In the genomic region with DNA sequence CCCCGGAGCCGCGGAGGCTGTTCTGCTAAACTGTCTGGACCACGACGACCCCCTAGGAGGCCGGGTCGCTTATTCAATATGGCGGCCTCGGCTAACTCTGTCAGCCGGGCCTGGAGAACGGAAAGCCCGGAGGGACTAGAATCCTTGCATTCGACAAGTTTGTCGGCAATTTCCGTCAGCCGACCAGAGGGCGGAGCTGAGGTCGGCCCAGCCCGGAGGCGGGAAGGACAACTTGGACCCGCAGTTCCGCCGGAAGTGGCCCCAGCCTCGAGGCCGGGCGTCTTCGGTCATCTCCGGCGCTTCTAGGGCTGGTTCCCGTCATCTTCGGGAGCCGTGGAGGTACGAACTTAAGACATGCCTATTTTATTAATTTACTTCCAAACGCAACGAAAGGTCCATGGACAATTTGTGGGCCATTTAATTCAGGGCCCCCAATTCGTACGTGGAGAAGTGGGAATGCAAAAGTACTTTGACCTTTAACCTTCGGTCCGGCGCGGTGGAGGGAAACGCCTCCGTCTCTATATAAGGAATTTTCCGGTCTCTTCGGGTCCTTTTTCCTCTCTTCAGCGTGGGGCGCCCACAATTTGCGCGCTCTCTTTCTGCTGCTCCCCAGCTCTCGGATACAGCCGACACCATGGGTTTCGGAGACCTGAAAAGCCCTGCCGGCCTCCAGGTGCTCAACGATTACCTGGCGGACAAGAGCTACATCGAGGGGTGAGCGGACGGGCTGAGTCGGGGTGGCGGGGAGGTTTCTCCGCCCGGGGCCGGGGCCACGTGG, we compare ENCODE assay signal across 8 cellular contexts. TPM values are rescaled to one million over a fixed set of nuclear protein-coding genes. Genes with fewer than 3 reads are reported as not detected.
A peak's percentile ranks its signal among the peaks of the same experiment; 100 is the strongest.
DNase-seq lines count a peak whose midpoint lies in the region; ATAC-seq, FAIRE-seq and TF ChIP-seq lines count a peak whose summit lies in the region.

Gene EEF1B2, plus strand, starts transcription at position 550 of the 778 bp plus-strand sequence. Its CDS starts 85 bp downstream, at position 635.
Gene NDUFS1, minus strand, starts transcription at position 99 of the 778 bp plus-strand sequence. CDS start 5,766 bp downstream, outside the sequence.

- H3K4me3 Mint-ChIP-seq in WTC11, result peak within 1 kb of the TSS; percentile 98

- CTCF ChIA-PET in AG04450 (lab: Charles Lee) (interaction anchor here (0.6 to 1.6 kb wide), 2 partner anchors 7 to 389 kb away, joined by 3 read pairs; no protein-coding TSS in a partner anchor), WTC11 (lab: Charles Lee) (interaction anchor here (0.5 to 1.9 kb wide), 4 partner anchors 115 to 233 kb away, joined by 3 to 6 read pairs (median 4); partner anchors contain the start of gene ZDBF2)

- H3K4me1 Mint-ChIP-seq in WTC11, result peaks cover 38% of the 10 kb centered on the region

- H3K27me3 Mint-ChIP-seq in WTC11 (ENCODE audit: low read depth), result no peaks in the 10 kb centered on the region

- WGBS in small intestine, 3 donors, result 0 to 1% (median 1%) methylated on average over 64 of the region's 64 CpGs

- no peaks in the 10 kb centered on the region for H3K27me3 ChIP-seq in AG04450 (ENCODE audit: control insufficient read depth, insufficient read depth, low read length)
- H3K27me3 ChIP-seq in small intestine (ENCODE audit: control insufficient read depth in 2 of 2, insufficient read depth in 2 of 2, low read length in 2 of 2), result no peaks in the 10 kb centered on the region

- FAIRE-seq in small intestine (lab: Jason Lieb, UNC), result no peak

- peaks cover 2 to 3% of the 10 kb centered on the region in 2 donors for H3K36me3 ChIP-seq in small intestine (ENCODE audit: control insufficient read depth in 2 of 2, insufficient read depth in 2 of 2, low read length in 2 of 2)

- peaks cover 41% of the 10 kb centered on the region for H3K36me3 Mint-ChIP-seq in WTC11

- peak; percentile 91 for ATAC-seq in GM18909 (IDR thresholded peaks at IDR 0.05; ENCODE audit: poor library complexity, unreplicated experiment)
- ATAC-seq in HG03175 (IDR thresholded peaks at IDR 0.05; ENCODE audit: unreplicated experiment), result peak; percentile 93
- peak; percentile 94 for ATAC-seq in WTC11

- peak; percentile 95 for DNase-seq in AG04450 (ENCODE audit: low read depth, low spot score)
- DNase-seq in NCI-H226, result peak; percentile 89
- DNase-seq in WTC11 (ENCODE audit: low spot score), result peak; percentile 98
- peak; percentile 98 to 99 for DNase-seq in cardiac fibroblast (ENCODE audit: low read depth in 2 of 2)
- peak; percentile 96 for DNase-seq in iPS-NIHi11 (ENCODE audit: low spot score)
- peak; percentile 99 for DNase-seq in small intestine

- no peaks in the 10 kb centered on the region for H3K9me3 ChIP-seq in AG04450 (ENCODE audit: control insufficient read depth, insufficient read depth, low read length)
- H3K9me3 ChIP-seq in small intestine (ENCODE audit: control insufficient read depth, low read depth), result no peaks in the 10 kb centered on the region

- peaks cover 3 to 19% of the 10 kb centered on the region in 2 donors for H3K4me1 ChIP-seq in small intestine (ENCODE audit: control insufficient read depth in 2 of 2, insufficient read depth in 1 of 2, low read depth in 1 of 2, low read length in 1 of 2)

- H3K27ac ChIP-seq in AG04450 (ENCODE audit: low read depth, low read length), result peak within 1 kb of the TSS; percentile 93
- H3K27ac ChIP-seq in small intestine (ENCODE audit: low read depth in 1 of 2, low read length in 1 of 2), result peak within 1 kb of the TSS; percentile 58 to 94

- peak within 1 kb of the TSS; percentile 94 for H3K4me3 ChIP-seq in AG04450 (ENCODE audit: low read depth, low read length)
- H3K4me3 ChIP-seq in cardiac fibroblast (replicated peaks in 1 of 2; ENCODE audit: low read depth in 2 of 2, low read length in 2 of 2), result peak within 1 kb of the TSS; percentile 74 to 93
- peak within 1 kb of the TSS; percentile 78 to 95 for H3K4me3 ChIP-seq in small intestine (ENCODE audit: low read depth in 1 of 2, low read length in 2 of 2)

- POLR2A ChIA-PET in AG04450 (lab: Yijun Ruan, JAX), result interaction anchor here (0.5 to 1.5 kb wide), 8 partner anchors 20 to 1630 kb away, joined by 3 to 5 read pairs (median 4); partner anchors contain the start of genes INO80D and ZDBF2
- POLR2A ChIA-PET in WTC11 (lab: Charles Lee), result interaction anchor here (0.5 to 1.0 kb wide), 6 partner anchors 61 to 116 kb away, joined by 3 to 4 read pairs (median 3); no protein-coding TSS in a partner anchor

- TF ChIP-seq CTCF in AG04450 (IDR thresholded peaks at IDR 0.05; ENCODE audit: low read depth, low read length), result no peak
- no peak for TF ChIP-seq CTCF in WTC11 (IDR thresholded peaks at IDR 0.05)
- TF ChIP-seq CTCF in cardiac fibroblast (IDR thresholded peaks at IDR 0.05; ENCODE audit: low read depth, low read length), result no peak

- peak within 1 kb of the TSS; percentile 98 for H3K27ac Mint-ChIP-seq in WTC11

- H3K9me3 Mint-ChIP-seq in WTC11, result no peaks in the 10 kb centered on the region

TF ChIP-seq in WTC11, 78 proteins besides CTCF, POLR2A, EP300 and RAD21 (continues in another document):
- TF ChIP-seq NFE2L1 (CRISPR knock-in tag; IDR thresholded peaks at IDR 0.05), result no peak
- peak; percentile 87 for TF ChIP-seq GABPB1 (CRISPR knock-in tag; IDR thresholded peaks at IDR 0.05)
- no peak for TF ChIP-seq NR3C1 (CRISPR knock-in tag; conservative IDR thresholded peaks at IDR 0.05; ENCODE audit: low read depth)
- TF ChIP-seq, protein P1, sequence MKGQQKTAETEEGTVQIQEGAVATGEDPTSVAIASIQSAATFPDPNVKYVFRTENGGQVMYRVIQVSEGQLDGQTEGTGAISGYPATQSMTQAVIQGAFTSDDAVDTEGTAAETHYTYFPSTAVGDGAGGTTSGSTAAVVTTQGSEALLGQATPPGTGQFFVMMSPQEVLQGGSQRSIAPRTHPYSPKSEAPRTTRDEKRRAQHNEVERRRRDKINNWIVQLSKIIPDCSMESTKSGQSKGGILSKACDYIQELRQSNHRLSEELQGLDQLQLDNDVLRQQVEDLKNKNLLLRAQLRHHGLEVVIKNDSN (CRISPR knock-in tag; IDR thresholded peaks at IDR 0.05), result peak; percentile 54
- TF ChIP-seq, protein P2, sequence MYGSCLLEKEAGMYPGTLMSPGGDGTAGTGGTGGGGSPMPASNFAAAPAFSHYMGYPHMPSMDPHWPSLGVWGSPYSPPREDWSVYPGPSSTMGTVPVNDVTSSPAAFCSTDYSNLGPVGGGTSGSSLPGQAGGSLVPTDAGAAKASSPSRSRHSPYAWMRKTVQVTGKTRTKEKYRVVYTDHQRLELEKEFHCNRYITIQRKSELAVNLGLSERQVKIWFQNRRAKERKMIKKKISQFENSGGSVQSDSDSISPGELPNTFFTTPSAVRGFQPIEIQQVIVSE (CRISPR knock-in tag; IDR thresholded peaks at IDR 0.05; ENCODE audit: borderline replicate concordance), result no peak
- peak; percentile 67; the same call in 1 of the 2 replicates for TF ChIP-seq MAX (CRISPR knock-in tag; IDR thresholded peaks at IDR 0.05)
- TF ChIP-seq CREM (CRISPR knock-in tag; IDR thresholded peaks at IDR 0.05), result peak; percentile 51; the same call in 1 of the 2 replicates
- TF ChIP-seq TP53 (CRISPR knock-in tag; IDR thresholded peaks at IDR 0.05), result no peak
- no peak for TF ChIP-seq NR1H2 (CRISPR knock-in tag; IDR thresholded peaks at IDR 0.05)
- TF ChIP-seq ERG (CRISPR knock-in tag; IDR thresholded peaks at IDR 0.05), result no peak
- peak; percentile 44; the same call in 1 of the 2 replicates for TF ChIP-seq TEAD1 (CRISPR knock-in tag; IDR thresholded peaks at IDR 0.05)
- no peak for TF ChIP-seq E2F1 (CRISPR knock-in tag; IDR thresholded peaks at IDR 0.05)
- TF ChIP-seq PREB (CRISPR knock-in tag; IDR thresholded peaks at IDR 0.05; ENCODE audit: borderline replicate concordance), result no peak; the same call in 1 of the 2 replicates
- TF ChIP-seq FOXK1 (CRISPR knock-in tag; IDR thresholded peaks at IDR 0.05), result peak; percentile 79
- TF ChIP-seq NR2C2 (CRISPR knock-in tag; IDR thresholded peaks at IDR 0.05), result peak; percentile 82

RNA-seq across cellular contexts. Expression of gene EEF1B2, which starts in this region (rescaled TPM):
- polyA plus RNA-seq in AG04450 (2011; rRNA removed), result 891 and 1,211 TPM in 2 replicates
- 357 and 518 TPM in 2 replicates for polyA minus RNA-seq in AG04450 (2011; rRNA and poly(A)+ RNA removed)
- 596 to 611 TPM (median 603 TPM) in 3 replicates for total RNA-seq in WTC11 (2021)
- 1,000 to 10,000 TPM in 2 of 3 donors, 100 to 1,000 TPM in 1; 838 to 1,497 (median 1,356) TPM for polyA plus RNA-seq in small intestine

RNA-seq across cellular contexts. Expression of gene NDUFS1, which starts in this region (rescaled TPM):
- polyA plus RNA-seq in AG04450 (2011; rRNA removed) (105 and 129 TPM in 2 replicates), small intestine (10 to 100 TPM; 33.5 to 53.9 (median 47.6) TPM)
- polyA minus RNA-seq in AG04450 (2011; rRNA and poly(A)+ RNA removed), result 99.7 and 114 TPM in 2 replicates
- total RNA-seq in WTC11 (2021), result 95.6 to 106 TPM (median 98.9 TPM) in 3 replicates

Comparison
In these comparisons a context has a peak if more than half of its experiments do, and no peak if none do; other contexts are left out.
1. Peak in every context shown above with its lines: DNase-seq, ATAC-seq, H3K4me3 ChIP-seq and H3K27ac ChIP-seq.